In genomic region chr2:144704696-144705095, GRCh38 we compare ENCODE assay signal across 19 cellular contexts.
DNase-seq lines count a peak whose midpoint lies in the region; TF ChIP-seq lines count a peak whose summit lies in the region.
"Had no signal": no experiment of that assay in that cellular context is flagged by ENCODE, and none has a peak within 500 bp of the region (broad histone marks: within the 10 kb centered on the region; RNA-seq: fewer than 3 reads in every experiment).

No MANE protein-coding gene starts in this region.

- H3K36me3 ChIP-seq in BLaER1 (no peaks in the 10 kb centered on the region), OCI-LY3 (replicated peaks; ENCODE audit: low read depth, low read length) (no peaks in the 10 kb centered on the region)

- H3K4me1 ChIP-seq in BLaER1 (peaks cover 87% of the 10 kb centered on the region), OCI-LY3 (ENCODE audit: low read length) (peaks cover 49% of the 10 kb centered on the region)

- peak; percentile 48 for DNase-seq in GF-D8 (lab: John Stamatoyannopoulos, UW)
- peak; percentile 12 for DNase-seq in germinal center (ENCODE audit: low spot score)
- no peak for DNase-seq in NCI-H2227 treated with DMSO at 0.1 percent for 48 hours (lab: John Stamatoyannopoulos, UW)
- DNase-seq in posterior cingulate gyrus = no peak
- no peak for DNase-seq in NK-92 treated with Interleukin-12 subunit alpha and Interleukin-12 subunit beta, amount 100 ng/mL, for 24 hours (lab: John Stamatoyannopoulos, UW)
- no peak for DNase-seq in HPDE6-E6E7 (ENCODE audit: extremely low spot score)
- DNase-seq: DMS79 treated with DMSO at 0.1 percent for 48 hours, GOT3, NCI-H1092, NCI-H1436 treated with DMSO at 0.1 percent for 48 hours, NCI-H2029, NCI-H446 treated with DMSO at 0.1 percent for 48 hours, NCI-H69, SHP77 treated with DMSO at 0.1 percent for 48 hours, T-helper 1 cell had no signal

- H3K4me2 ChIP-seq in BLaER1 = peak overlapping the region; percentile 77
- H3K4me2 ChIP-seq in OCI-LY3 (ENCODE audit: low read length) = peak overlapping the region; percentile 70

- peaks cover 13% of the 10 kb centered on the region; the same call in 1 of the 2 replicates for H3K9me3 ChIP-seq in BLaER1
- no peaks in the 10 kb centered on the region; the same call in 1 of the 2 replicates for H3K9me3 ChIP-seq in OCI-LY3 (ENCODE audit: insufficient read depth, low read length)
- H3K9me3 ChIP-seq: A549 had no signal

- peak overlapping the region; percentile 29; the same call in 1 of the 2 replicates for H3K4me3 ChIP-seq in BLaER1
- peak overlapping the region; percentile 58 for H3K4me3 ChIP-seq in OCI-LY3 (ENCODE audit: low read length)
- H3K4me3 ChIP-seq: A549 had no signal

- H2AFZ ChIP-seq in OCI-LY3 (ENCODE audit: low read depth, low read length) = no peak overlapping the region

- H3K27me3 ChIP-seq in BLaER1 (no peaks in the 10 kb centered on the region), OCI-LY3 (ENCODE audit: low read depth, low read length) (no peaks in the 10 kb centered on the region)

- H4K20me1 ChIP-seq in BLaER1 = no peaks in the 10 kb centered on the region
- no peaks in the 10 kb centered on the region for H4K20me1 ChIP-seq in OCI-LY3 (ENCODE audit: insufficient read depth, low read length)

- intact Hi-C loops in posterior cingulate gyrus (cut with DNase I) = no loop called here

- peak overlapping the region; percentile 55 for H3K9ac ChIP-seq in BLaER1
- no peak overlapping the region for H3K9ac ChIP-seq in OCI-LY3 (ENCODE audit: low read length)

- no peaks in the 10 kb centered on the region for H3K79me2 ChIP-seq in OCI-LY3 (ENCODE audit: low read length)

- TF ChIP-seq CTCF in OCI-LY3 (IDR thresholded peaks at IDR 0.05; ENCODE audit: low read depth, low read length) = no peak

- H3K27ac ChIP-seq in BLaER1 = peak overlapping the region; percentile 88
- no peak overlapping the region for H3K27ac ChIP-seq in OCI-LY3 (ENCODE audit: low read length)
- H3K27ac ChIP-seq: C4-2B had no signal

Comparison
In these comparisons a context has a peak if more than half of its experiments do, and no peak if none do; other contexts are left out.
1. DNase-seq: peak in GF-D8 (single experiment) and germinal center (single experiment); none in NCI-H2227 treated with DMSO at 0.1 percent for 48 hours (single experiment), posterior cingulate gyrus (0 of 10), NK-92 treated with Interleukin-12 subunit alpha and Interleukin-12 subunit beta, amount 100 ng/mL, for 24 hours (single experiment) and HPDE6-E6E7 (single experiment).